Comparison of ENCODE assay signal across 8 cellular contexts in genomic region chr19:49488046-49488862, GRCh38. TPM values are rescaled to one million over a fixed set of nuclear protein-coding genes. Genes with fewer than 3 reads are reported as not detected.
A peak's percentile ranks its signal among the peaks of the same experiment; 100 is the strongest.
DNase-seq lines count a peak whose midpoint lies in the region; ATAC-seq lines count a peak whose summit lies in the region.

No MANE protein-coding gene starts in this region.

- H3K4me3 Mint-ChIP-seq in activated CD8-positive, alpha-beta memory T cell treated with anti-CD3 and anti-CD28 coated beads, Interleukin-2, amount 10 ng/mL, durations not matched to agents 7 days and 5 days: peak overlapping the region; percentile 98

- H3K9ac ChIP-seq in iPS-15b (ENCODE audit: low read depth, low read length): peak overlapping the region; percentile 100
- H3K9ac ChIP-seq in subcutaneous abdominal adipose tissue (ENCODE audit: low read length in 5 of 5): peak overlapping the region; percentile 89 to 99 (median 98)

- H3K9me3 ChIP-seq in iPS-15b (ENCODE audit: control insufficient read depth, insufficient read depth, low read length) (no peaks in the 10 kb centered on the region), subcutaneous abdominal adipose tissue (ENCODE audit: control insufficient read depth in 5 of 5, low read length in 5 of 5) (no peaks in the 10 kb centered on the region)

- CTCF ChIA-PET in activated CD8-positive, alpha-beta memory T cell treated with anti-CD3 and anti-CD28 coated beads, Interleukin-2, amount 10 ng/mL, durations not matched to agents 7 days and 5 days (lab: Charles Lee): interaction anchor here (0.9 to 3.0 kb wide), 10 partner anchors 8 to 191 kb away, joined by 3 to 19 read pairs (median 6); partner anchors contain the start of genes PRMT1, PRR12, RPS11 and SCAF1

- H3K27me3 ChIP-seq in iPS-15b (ENCODE audit: control insufficient read depth, insufficient read depth, low read length) (no peaks in the 10 kb centered on the region), subcutaneous abdominal adipose tissue (ENCODE audit: control insufficient read depth in 5 of 5, insufficient read depth in 4 of 5, low read length in 5 of 5) (peaks cover 0 to 3% (median 0%) of the 10 kb centered on the region in 5 donors)

- H3K27ac ChIP-seq in subcutaneous abdominal adipose tissue (ENCODE audit: low read depth, low read length): peak overlapping the region; percentile 86

- H3K4me1 ChIP-seq in iPS-15b (ENCODE audit: control insufficient read depth, insufficient read depth, low read length) (peaks cover 3% of the 10 kb centered on the region), subcutaneous abdominal adipose tissue (ENCODE audit: control insufficient read depth in 5 of 5, insufficient read depth in 5 of 5, low read length in 5 of 5) (peaks cover 11 to 34% (median 30%) of the 10 kb centered on the region in 5 donors)

- peak overlapping the region; percentile 94 for H3K27ac Mint-ChIP-seq in activated CD8-positive, alpha-beta memory T cell treated with anti-CD3 and anti-CD28 coated beads, Interleukin-2, amount 10 ng/mL, durations not matched to agents 7 days and 5 days

- DNase-seq in SIG-M5 treated with dmso at 0.1 percent for 504 hours (lab: John Stamatoyannopoulos, UW; ENCODE audit: unreplicated experiment) (peak; percentile 38), SIG-M5 (lab: John Stamatoyannopoulos, UW) (no peak), NCI-H1105 (lab: John Stamatoyannopoulos, UW) (no peak), foreskin melanocyte (no peak)
- no peak for DNase-seq in activated CD8-positive, alpha-beta memory T cell treated with anti-CD3 and anti-CD28 coated beads, Interleukin-2, amount 10 ng/mL, durations not matched to agents 7 days and 5 days

- H3K27me3 Mint-ChIP-seq in activated CD8-positive, alpha-beta memory T cell treated with anti-CD3 and anti-CD28 coated beads, Interleukin-2, amount 10 ng/mL, durations not matched to agents 7 days and 5 days: no peaks in the 10 kb centered on the region

- H3K4me3 ChIP-seq in iPS-15b (ENCODE audit: low read depth, low read length) (peak overlapping the region; percentile 100), subcutaneous abdominal adipose tissue (ENCODE audit: low read depth in 1 of 5, low read length in 5 of 5) (peak overlapping the region; percentile 95 to 100 (median 99))

- H3K36me3 ChIP-seq in iPS-15b (ENCODE audit: control insufficient read depth, insufficient read depth, low read length): peaks cover 45% of the 10 kb centered on the region
- H3K36me3 ChIP-seq in subcutaneous abdominal adipose tissue (ENCODE audit: control insufficient read depth in 5 of 5, insufficient read depth in 5 of 5, low read length in 5 of 5): peaks cover 3 to 42% (median 38%) of the 10 kb centered on the region in 5 donors

- peaks cover 75% of the 10 kb centered on the region for H3K36me3 Mint-ChIP-seq in activated CD8-positive, alpha-beta memory T cell treated with anti-CD3 and anti-CD28 coated beads, Interleukin-2, amount 10 ng/mL, durations not matched to agents 7 days and 5 days

- H3K9me3 Mint-ChIP-seq in activated CD8-positive, alpha-beta memory T cell treated with anti-CD3 and anti-CD28 coated beads, Interleukin-2, amount 10 ng/mL, durations not matched to agents 7 days and 5 days (ENCODE audit: low read depth): no peaks in the 10 kb centered on the region

- ATAC-seq in activated CD8-positive, alpha-beta memory T cell treated with anti-CD3 and anti-CD28 coated beads, Interleukin-2, amount 10 ng/mL, durations not matched to agents 7 days and 5 days: no peak
- no peak for ATAC-seq in HG03460 (IDR thresholded peaks at IDR 0.05; ENCODE audit: unreplicated experiment)

- peaks cover 54% of the 10 kb centered on the region for H3K4me1 Mint-ChIP-seq in activated CD8-positive, alpha-beta memory T cell treated with anti-CD3 and anti-CD28 coated beads, Interleukin-2, amount 10 ng/mL, durations not matched to agents 7 days and 5 days

RNA-seq across cellular contexts. Expression of gene RPL13A, which starts 0.8 kb away (rescaled TPM):
- total RNA-seq in activated CD8-positive, alpha-beta memory T cell treated with anti-CD3 and anti-CD28 coated beads, Interleukin-2, amount 10 ng/mL, durations not matched to agents 7 days and 5 days: 1,000 to 10,000 TPM; 2,143 to 2,523 TPM

RNA-seq across cellular contexts. Expression of gene RPS11, which starts 8.0 kb away (rescaled TPM):
- 1,000 to 10,000 TPM; 1,876 to 2,018 TPM for total RNA-seq in activated CD8-positive, alpha-beta memory T cell treated with anti-CD3 and anti-CD28 coated beads, Interleukin-2, amount 10 ng/mL, durations not matched to agents 7 days and 5 days

RNA-seq across cellular contexts. Expression of gene FLT3LG, which starts 14.2 kb away (rescaled TPM):
- total RNA-seq in activated CD8-positive, alpha-beta memory T cell treated with anti-CD3 and anti-CD28 coated beads, Interleukin-2, amount 10 ng/mL, durations not matched to agents 7 days and 5 days: 100 to 1,000 TPM; 112 to 151 TPM

RNA-seq across cellular contexts. Expression of gene FCGRT, which starts 24.2 kb away (rescaled TPM):
- 1 to 10 TPM; 2.1 to 7.9 TPM for total RNA-seq in activated CD8-positive, alpha-beta memory T cell treated with anti-CD3 and anti-CD28 coated beads, Interleukin-2, amount 10 ng/mL, durations not matched to agents 7 days and 5 days

RNA-seq across cellular contexts. Expression of gene ALDH16A1, which starts 35.2 kb away (rescaled TPM):
- total RNA-seq in activated CD8-positive, alpha-beta memory T cell treated with anti-CD3 and anti-CD28 coated beads, Interleukin-2, amount 10 ng/mL, durations not matched to agents 7 days and 5 days: 10 to 100 TPM; 37.2 to 45.2 TPM
